In the genomic region with DNA sequence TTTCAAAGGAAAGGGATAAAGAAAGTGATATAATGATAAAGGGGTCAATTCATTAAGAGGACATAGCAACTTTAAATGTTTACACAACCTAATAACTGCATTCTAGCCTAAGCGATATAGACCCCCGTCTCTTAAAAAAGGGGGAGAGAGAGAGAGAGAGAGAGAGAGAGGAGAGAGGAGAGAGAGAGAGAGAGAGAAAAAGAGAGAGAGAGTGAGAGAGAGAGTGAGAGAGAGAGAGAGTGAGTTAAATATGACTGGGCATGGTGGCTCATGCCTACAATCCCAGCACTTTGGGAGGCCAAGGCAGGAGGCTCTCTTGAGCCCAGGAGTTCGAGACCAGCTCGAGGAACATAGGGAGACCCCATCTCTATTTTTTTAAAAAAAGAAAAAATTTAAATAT, we compare ENCODE assay signal across 24 cellular contexts.
"Had no signal": no experiment of that assay in that cellular context is flagged by ENCODE, and none has a peak within 500 bp of the region (broad histone marks: within the 10 kb centered on the region; RNA-seq: fewer than 3 reads in every experiment).

No MANE protein-coding gene starts in this region.

- H3K4me1 Mint-ChIP-seq: nephron had no signal

- H3K27ac ChIP-seq: brain microvascular endothelial cell, epithelial cell of prostate, esophagus squamous epithelium, heart right ventricle, lower lobe of right lung, right lobe of liver, SK-N-MC, suprapubic skin, tibial artery, upper lobe of right lung, VCaP had no signal

- H3K4me3 ChIP-seq: esophagus squamous epithelium, heart right ventricle, lower lobe of right lung, right lobe of liver, SK-N-MC, suprapubic skin, tibial artery, upper lobe of right lung had no signal

- DNase-seq: activated CD4-positive, alpha-beta T cell treated with anti-CD3 and anti-CD28 coated beads for 48 hours; activated CD8-positive, alpha-beta T cell treated with anti-CD3 and anti-CD28 coated beads for 36 hours; activated effector memory CD4-positive, alpha-beta T cell treated with anti-CD3 and anti-CD28 coated beads, Interleukin-2, amount 50 U/mL, for 16 hours; activated naive CD4-positive, alpha-beta T cell treated with anti-CD3 and anti-CD28 coated beads, Interleukin-2, amount 50 U/mL, for 16 hours; activated T-cell treated with anti-CD3 and anti-CD28 coated beads, Interleukin-2, amount 50 U/mL, for 48 hours; brain microvascular endothelial cell; caudate nucleus; esophagus squamous epithelium; foreskin melanocyte; heart right ventricle; kidney glomerular epithelial cell; lower lobe of right lung; mesendoderm; right lobe of liver; stimulated activated CD4-positive, alpha-beta T cell treated with anti-CD3 and anti-CD28 coated beads, Interleukin-2, amount 100 ng/mL, for 48 hours; T-helper 9 cell; tibial artery; upper lobe of right lung had no signal

- H3K9me3 ChIP-seq: esophagus squamous epithelium, heart right ventricle, lower lobe of right lung, right lobe of liver, suprapubic skin, tibial artery, upper lobe of right lung had no signal

- H3K4me1 ChIP-seq: esophagus squamous epithelium, lower lobe of right lung, right lobe of liver, suprapubic skin, tibial artery, upper lobe of right lung had no signal

- H3K27ac Mint-ChIP-seq: activated CD8-positive, alpha-beta T cell treated with anti-CD3 and anti-CD28 coated beads for 36 hours; nephron had no signal

- H3K4me3 Mint-ChIP-seq: activated CD8-positive, alpha-beta T cell treated with anti-CD3 and anti-CD28 coated beads for 36 hours; nephron had no signal

- H3K27me3 Mint-ChIP-seq: activated CD8-positive, alpha-beta T cell treated with anti-CD3 and anti-CD28 coated beads for 36 hours had no signal

- ATAC-seq: activated CD8-positive, alpha-beta T cell treated with anti-CD3 and anti-CD28 coated beads for 36 hours; heart right ventricle; left lobe of liver; lower lobe of right lung; right lobe of liver; upper lobe of right lung had no signal

- H3K9me3 Mint-ChIP-seq: activated CD8-positive, alpha-beta T cell treated with anti-CD3 and anti-CD28 coated beads for 36 hours; nephron had no signal
